In genomic region chr13:54305377-54305776, GRCh38 we compare ENCODE assay signal across 21 cellular contexts.
DNase-seq lines count a peak whose midpoint lies in the region; ATAC-seq, FAIRE-seq and TF ChIP-seq lines count a peak whose summit lies in the region.
"Had no signal": no experiment of that assay in that cellular context is flagged by ENCODE, and none has a peak within 500 bp of the region (broad histone marks: within the 10 kb centered on the region; RNA-seq: fewer than 3 reads in every experiment).

No MANE protein-coding gene starts in this region.

- H3K4me2 ChIP-seq in H1 (ENCODE audit: insufficient read depth in 1 of 2, low read depth in 2 of 2, low read length in 2 of 2): no peak overlapping the region

- H3K4ac ChIP-seq in H1 (replicated peaks; ENCODE audit: insufficient read length, low read depth, low read length): no peak overlapping the region

- no peak overlapping the region for H3K14ac ChIP-seq in H1 (ENCODE audit: insufficient read length)

- H2BK20ac ChIP-seq in H1 (ENCODE audit: low read length): no peak overlapping the region

- H2BK120ac ChIP-seq in H1 (replicated peaks; ENCODE audit: low read depth, low read length): peak overlapping the region; percentile 22

- H3K9me3 ChIP-seq in H1 (ENCODE audit: insufficient read depth in 2 of 2, low read depth in 1 of 2, low read length in 1 of 2): no peaks in the 10 kb centered on the region
- no peaks in the 10 kb centered on the region for H3K9me3 ChIP-seq in ascending aorta
- H3K9me3 ChIP-seq: SJSA1 had no signal

- H3K27ac ChIP-seq in H1 (ENCODE audit: low read depth, low read length) (no peak overlapping the region), ascending aorta (no peak overlapping the region)
- H3K27ac ChIP-seq: GM23248, HL-60, SJSA1 had no signal

- TF ChIP-seq RAD21 in H1 (IDR thresholded peaks at IDR 0.05 in 1 of 2, conservative IDR thresholded peaks at IDR 0.05 in 1 of 2; ENCODE audit: low read depth in 2 of 2, low read length in 2 of 2): peak in 1 of 2 experiments; percentile 28; a peak in 1 of 4 replicates

- 46% methylated on average over 1 of the region's 1 CpG; no CpG with 5 or more reads in 1 of the 2 experiments for WGBS in H1 (ENCODE audit: extremely low coverage in 1 of 2, insufficient coverage in 1 of 2, insufficient read length in 1 of 2, insufficient replicate concordance in 2 of 2, low coverage in 1 of 2, low lambda C conversion rate in 2 of 2, missing lambda C conversion rate in 1 of 2), 2 experiments

- H3K79me2 ChIP-seq in H1 (ENCODE audit: control insufficient read depth in 1 of 2, insufficient read depth in 2 of 2, low read length in 2 of 2): peaks cover 0 to 4% of the 10 kb centered on the region in 2 experiments; a peak in 1 of 4 replicates

- no peak for FAIRE-seq in H1 (lab: Jason Lieb, UNC)
- FAIRE-seq: GM19239 had no signal

- TF ChIP-seq EP300 in H1 (IDR thresholded peaks at IDR 0.05; ENCODE audit: borderline replicate concordance in 1 of 2, low read depth in 2 of 2, low read length in 2 of 2): no peak

- H3K18ac ChIP-seq in H1 (ENCODE audit: extremely low read depth, low read length): peak overlapping the region; percentile 21; the same call in 1 of the 2 replicates

- H3K27me3 ChIP-seq in H1 (replicated peaks in 1 of 4; ENCODE audit: control insufficient read depth in 3 of 4, extremely low read depth in 1 of 4, insufficient read depth in 3 of 4, low read length in 3 of 4) (no peaks in the 10 kb centered on the region), ascending aorta (no peaks in the 10 kb centered on the region)
- H3K27me3 ChIP-seq: SJSA1 had no signal

- intact Hi-C loops in ascending aorta (cut with DNase I): no loop called here

- H3K36me3 ChIP-seq in H1 (ENCODE audit: control insufficient read depth in 2 of 4, insufficient read depth in 4 of 4, low read length in 3 of 4) (peaks cover 0 to 29% (median 0%) of the 10 kb centered on the region in 4 experiments; a peak in 2 of 8 replicates), ascending aorta (no peaks in the 10 kb centered on the region)
- H3K36me3 ChIP-seq: SJSA1 had no signal

- no peak overlapping the region for H3K23ac ChIP-seq in H1 (ENCODE audit: insufficient read length)

- CTCF ChIA-PET in H1 (lab: Charles Lee; ENCODE audit: partially characterized antibody): interaction anchor here (0.8 to 2.0 kb wide), 21 partner anchors 8 to 263 kb away, joined by 3 to 5 read pairs (median 3); no protein-coding TSS in a partner anchor

- TF ChIP-seq CTCF in GM12873 (IDR thresholded peaks at IDR 0.05; ENCODE audit: insufficient read depth, low read depth, low read length, missing control alignments): peak; percentile 4
- TF ChIP-seq CTCF in H1 (IDR thresholded peaks at IDR 0.05; ENCODE audit: control extremely low read depth in 1 of 3, insufficient read depth in 1 of 3, low read depth in 1 of 3, low read length in 3 of 3): peak; percentile 31 to 46 (median 35)
- TF ChIP-seq CTCF in ascending aorta (IDR thresholded peaks at IDR 0.05): no peak

- H3K23me2 ChIP-seq in H1 (ENCODE audit: low read depth, low read length): no peaks in the 10 kb centered on the region

- no peak overlapping the region for H2BK15ac ChIP-seq in H1 (ENCODE audit: low read length)

- no peak overlapping the region for H3K56ac ChIP-seq in H1 (replicated peaks; ENCODE audit: insufficient read length, low read depth, low read length)

- H4K20me1 ChIP-seq in H1 (replicated peaks in 1 of 2; ENCODE audit: control insufficient read depth in 1 of 2, insufficient read depth in 2 of 2, low read length in 2 of 2): no peaks in the 10 kb centered on the region

- H2AK5ac ChIP-seq in H1 (ENCODE audit: low read depth, low read length): peak overlapping the region; percentile 56; the same call in 1 of the 2 replicates

- H2BK5ac ChIP-seq in H1 (ENCODE audit: low read depth, low read length): peak overlapping the region; percentile 57; the same call in 1 of the 2 replicates

- H4K91ac ChIP-seq in H1 (replicated peaks; ENCODE audit: insufficient read length, low read length): no peak overlapping the region

- H4K5ac ChIP-seq in H1 (ENCODE audit: insufficient read length, low read depth, low read length): no peak overlapping the region

- peaks cover 3% of the 10 kb centered on the region; the same call in 1 of the 2 replicates for H3K79me1 ChIP-seq in H1 (ENCODE audit: low read depth, low read length)

- no peak overlapping the region for H4K8ac ChIP-seq in H1 (ENCODE audit: extremely low read depth, insufficient read depth, low read length)

- DNase-seq in NAMALWA (ENCODE audit: low spot score): peak; percentile 2
- no peak for DNase-seq in H1 (ENCODE audit: low read depth in 1 of 2, low spot score in 2 of 2)
- DNase-seq in nucleus accumbens (lab: John Stamatoyannopoulos, UW): no peak
- no peak for DNase-seq in ascending aorta (ENCODE audit: low spot score in 2 of 2)
- DNase-seq: ACHN, DMS 273 treated with DMSO at 0.1 percent for 48 hours, DND-41, GDM1, GM23248, NCI-H1105 treated with DMSO at 0.1 percent for 48 hours, NCI-H1694, NCI-H510A, NCI-H748 treated with DMSO at 0.1 percent for 48 hours, T-helper 17 cell had no signal

- no peak overlapping the region for H2AFZ ChIP-seq in H1 (ENCODE audit: low read length)
- H2AFZ ChIP-seq: GM23248 had no signal

- POLR2A ChIA-PET in H1 (lab: Charles Lee; ENCODE audit: partially characterized antibody): interaction anchor here (0.6 to 1.0 kb wide), 2 partner anchors 42 to 736 kb away, joined by 3 to 4 read pairs; no protein-coding TSS in a partner anchor

- H3K9ac ChIP-seq in H1 (replicated peaks in 1 of 4; ENCODE audit: extremely low read depth in 1 of 4, low read depth in 3 of 4, low read length in 3 of 4): no peak overlapping the region
- H3K9ac ChIP-seq: GM23248 had no signal

- H3K4me1 ChIP-seq in H1 (replicated peaks in 1 of 4; ENCODE audit: control insufficient read depth in 3 of 4, insufficient read depth in 4 of 4, low read length in 3 of 4): peaks cover 2 to 9% (median 3%) of the 10 kb centered on the region in 4 experiments; a peak in 5 of 7 replicates
- H3K4me1 ChIP-seq in ascending aorta: no peaks in the 10 kb centered on the region
- H3K4me1 ChIP-seq: SJSA1 had no signal

- no peak overlapping the region for H3K4me3 ChIP-seq in H1 (ENCODE audit: extremely low read depth in 1 of 4, insufficient read depth in 2 of 4, low read depth in 3 of 4, low read length in 4 of 4)
- H3K4me3 ChIP-seq in ascending aorta: no peak overlapping the region
- H3K4me3 ChIP-seq: GM23248, SJSA1 had no signal

- TF ChIP-seq POLR2A in H1 (IDR thresholded peaks at IDR 0.05; ENCODE audit: control extremely low read depth in 1 of 2, low read depth in 2 of 2, low read length in 2 of 2): no peak

- no peak overlapping the region for H2BK12ac ChIP-seq in H1 (ENCODE audit: low read depth, low read length)

- no peak for ATAC-seq in HG03442 (IDR thresholded peaks at IDR 0.05; ENCODE audit: unreplicated experiment)
- no peak for ATAC-seq in GM19452 (IDR thresholded peaks at IDR 0.05; ENCODE audit: unreplicated experiment)
- ATAC-seq: Panc1, T-helper 17 cell had no signal

TF ChIP-seq in H1, 55 proteins besides CTCF, POLR2A, EP300 and RAD21:
- TF ChIP-seq EZH2 (IDR thresholded peaks at IDR 0.05; ENCODE audit: low read depth, low read length, severe bottlenecking) (no peak), CREB1 (IDR thresholded peaks at IDR 0.05) (no peak), ATF2 (IDR thresholded peaks at IDR 0.05; ENCODE audit: low read length) (no peak), NANOG (IDR thresholded peaks at IDR 0.05; ENCODE audit: insufficient read depth, low read depth, low read length, poor library complexity, severe bottlenecking) (no peak), ATF3 (IDR thresholded peaks at IDR 0.05; ENCODE audit: insufficient read depth, low read depth, low read length) (no peak), TBP (IDR thresholded peaks at IDR 0.05; ENCODE audit: low read depth, low read length) (no peak), PHF8 (conservative IDR thresholded peaks at IDR 0.05; ENCODE audit: low read depth, low read length) (no peak), MAX (IDR thresholded peaks at IDR 0.05) (no peak), ZNF274 (IDR thresholded peaks at IDR 0.05; ENCODE audit: borderline replicate concordance, extremely low read depth, low read length) (no peak), CTBP2 (IDR thresholded peaks at IDR 0.05; ENCODE audit: borderline replicate concordance, insufficient read depth, insufficient read length, low read length) (no peak), SIN3A (conservative IDR thresholded peaks at IDR 0.05 in 1 of 2, IDR thresholded peaks at IDR 0.05 in 1 of 2; ENCODE audit: low read depth in 1 of 2, low read length in 2 of 2) (no peak), POLR2AphosphoS5 (IDR thresholded peaks at IDR 0.05; ENCODE audit: low read depth, low read length) (no peak)

Comparison
In these comparisons a context has a peak if more than half of its experiments do, and no peak if none do; other contexts are left out.
1. CTCF ChIP-seq: peak in GM12873 (single experiment) and H1 (3 of 3); none in ascending aorta (0 of 3).